ENCODE assay signal across 1 cellular context in genomic region chr12:15830538-15830937, GRCh38.
TF ChIP-seq lines count a peak whose summit lies in the region.

No MANE protein-coding gene starts in this region.

TF ChIP-seq in SK-N-SH, 30 proteins besides CTCF, POLR2A, EP300 and RAD21 (continued from another document):
- TF ChIP-seq POLR2AphosphoS5 (IDR thresholded peaks at IDR 0.05; ENCODE audit: low read depth, low read length) (no peak), RXRA (IDR thresholded peaks at IDR 0.05; ENCODE audit: borderline replicate concordance, low read depth) (no peak)
